Comparison of ENCODE assay signal across 8 cellular contexts in genomic region chr17:11935734-11936406, GRCh38.
A peak's percentile ranks its signal among the peaks of the same experiment; 100 is the strongest.
DNase-seq lines count a peak whose midpoint lies in the region; ATAC-seq and FAIRE-seq lines count a peak whose summit lies in the region.

No MANE protein-coding gene starts in this region.

- intact Hi-C loops in posterior cingulate gyrus (cut with DNase I) = loop anchor here (5.0 kb wide), 1 partner anchor 1059 kb away; no protein-coding TSS in a partner anchor

- DNase-seq in Daoy (ENCODE audit: low read depth) (peak; percentile 69), HTR-8/SVneo (ENCODE audit: insufficient read length, low spot score) (peak; percentile 23), SK-N-DZ (ENCODE audit: low spot score) (peak; percentile 38), fibroblast of peridontal ligament (ENCODE audit: extremely low read depth) (peak; percentile 4), posterior cingulate gyrus (peak in 8 of 10 donors; percentile 45 to 94 (median 71))

- no peak for FAIRE-seq in HTR-8/SVneo (lab: Jason Lieb, UNC)

- ATAC-seq in HG03469 (IDR thresholded peaks at IDR 0.05; ENCODE audit: unreplicated experiment) (no peak), HG02678 (IDR thresholded peaks at IDR 0.05; ENCODE audit: unreplicated experiment) (no peak), HG03571 (IDR thresholded peaks at IDR 0.05; ENCODE audit: unreplicated experiment) (no peak)

Comparison
In these comparisons a context has a peak if more than half of its experiments do, and no peak if none do; other contexts are left out.
1. DNase-seq: peak in every context shown above with its lines; median percentile 71 in posterior cingulate gyrus; 69 in Daoy; 38 in SK-N-DZ; 23 in HTR-8/SVneo; 4 in fibroblast of peridontal ligament.